In the genomic region with DNA sequence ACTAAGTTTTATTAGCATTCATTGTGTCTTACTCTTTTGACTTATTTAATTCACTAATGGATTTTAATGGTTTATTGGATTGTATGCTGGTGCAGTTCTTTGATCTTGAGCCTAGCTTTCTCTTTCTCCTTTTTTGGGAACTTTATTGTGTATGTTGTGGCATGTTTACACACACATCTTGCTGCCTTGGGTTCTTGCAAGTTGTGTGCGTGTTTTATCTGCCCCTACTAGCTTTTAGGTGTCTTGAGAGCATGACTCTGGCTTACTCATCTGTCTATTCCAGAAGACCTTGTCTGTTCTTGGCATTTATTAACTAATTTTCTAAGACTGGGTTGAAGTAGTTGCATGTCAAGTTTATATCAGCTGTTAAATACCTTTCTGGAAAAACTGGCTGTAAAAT, we compare ENCODE assay signal across 7 cellular contexts. TPM values are rescaled to one million over a fixed set of nuclear protein-coding genes. Genes with fewer than 3 reads are reported as not detected.
DNase-seq lines count a peak whose midpoint lies in the region; TF ChIP-seq lines count a peak whose summit lies in the region.

No MANE protein-coding gene starts in this region.

- H3K27me3 Mint-ChIP-seq in activated CD4-positive, alpha-beta memory T cell treated with anti-CD3 and anti-CD28 coated beads, Interleukin-2, amount 10 ng/mL, durations not matched to agents 7 days and 5 days, result no peaks in the 10 kb centered on the region

- no peak overlapping the region; the same call in 1 of the 2 replicates for H3K27ac ChIP-seq in HL-60 (replicated peaks)
- peak overlapping the region in 4 of 5 donors; percentile 95 to 99 (median 96) for H3K27ac ChIP-seq in stomach

- TF ChIP-seq CTCF in HL-60 (IDR thresholded peaks at IDR 0.05; ENCODE audit: insufficient read depth, low read length) (no peak), stomach (IDR thresholded peaks at IDR 0.05) (no peak)

- TF ChIP-seq POLR2A in stomach (IDR thresholded peaks at IDR 0.05), result no peak

- peaks cover 28 to 55% (median 43%) of the 10 kb centered on the region in 4 donors for H3K4me1 ChIP-seq in stomach

- no peaks in the 10 kb centered on the region for H3K27me3 ChIP-seq in HL-60 (ENCODE audit: insufficient read depth, poor library complexity, severe bottlenecking)
- no peaks in the 10 kb centered on the region for H3K27me3 ChIP-seq in stomach

- TF ChIP-seq EP300 in stomach (IDR thresholded peaks at IDR 0.05), result no peak

- H3K9me3 Mint-ChIP-seq in activated CD4-positive, alpha-beta memory T cell treated with anti-CD3 and anti-CD28 coated beads, Interleukin-2, amount 10 ng/mL, durations not matched to agents 7 days and 5 days, result no peaks in the 10 kb centered on the region

- H3K4me3 ChIP-seq in HL-60 (replicated peaks; ENCODE audit: insufficient read depth, low read length) (peak overlapping the region; percentile 87), iPS-11a (ENCODE audit: low read depth, low read length) (peak overlapping the region; percentile 87), stomach (peak overlapping the region; percentile 68 to 76 (median 76))

- POLR2A ChIA-PET in activated CD4-positive, alpha-beta memory T cell treated with anti-CD3 and anti-CD28 coated beads, Interleukin-2, amount 10 ng/mL, durations not matched to agents 7 days and 5 days (lab: Charles Lee), result interaction anchor here (0.7 to 2.0 kb wide), 4 partner anchors 11 to 151 kb away, joined by 3 to 8 read pairs (median 3); partner anchors contain the start of gene SRD5A3

- H3K36me3 ChIP-seq in stomach, result peaks cover under 1 to 22% (median 8%) of the 10 kb centered on the region in 4 donors

- peak overlapping the region; percentile 84 for H3K4me3 Mint-ChIP-seq in activated CD4-positive, alpha-beta memory T cell treated with anti-CD3 and anti-CD28 coated beads, Interleukin-2, amount 10 ng/mL, durations not matched to agents 7 days and 5 days

- H3K27ac Mint-ChIP-seq in activated CD4-positive, alpha-beta memory T cell treated with anti-CD3 and anti-CD28 coated beads, Interleukin-2, amount 10 ng/mL, durations not matched to agents 7 days and 5 days, result peak overlapping the region; percentile 2

- intact Hi-C loops in stomach (cut with DNase I; ENCODE audit: low total_unique reads), result loop anchor here (5.0 kb wide), 1 partner anchor 51 kb away; the partner anchor contains the start of gene SRD5A3

- peaks cover 40% of the 10 kb centered on the region for H3K36me3 Mint-ChIP-seq in activated CD4-positive, alpha-beta memory T cell treated with anti-CD3 and anti-CD28 coated beads, Interleukin-2, amount 10 ng/mL, durations not matched to agents 7 days and 5 days (ENCODE audit: low read depth)

- WGBS in stomach, 5 donors, result 7 to 28% (median 17%) methylated on average over 1 of the region's 1 CpG

- CTCF ChIA-PET in activated CD4-positive, alpha-beta memory T cell treated with anti-CD3 and anti-CD28 coated beads, Interleukin-2, amount 10 ng/mL, durations not matched to agents 7 days and 5 days (lab: Charles Lee), result interaction anchor here (0.7 to 2.0 kb wide), 5 partner anchors 11 to 1436 kb away, joined by 3 to 15 read pairs (median 4); partner anchors contain the start of gene SRD5A3

- no peaks in the 10 kb centered on the region for H3K9me3 ChIP-seq in stomach

- peaks cover 54% of the 10 kb centered on the region for H3K4me1 Mint-ChIP-seq in activated CD4-positive, alpha-beta memory T cell treated with anti-CD3 and anti-CD28 coated beads, Interleukin-2, amount 10 ng/mL, durations not matched to agents 7 days and 5 days

- no peak for DNase-seq in HL-60 (ENCODE audit: low read depth in 1 of 2, low spot score in 1 of 2)
- DNase-seq in activated CD4-positive, alpha-beta memory T cell treated with anti-CD3 and anti-CD28 coated beads, Interleukin-2, amount 10 ng/mL, durations not matched to agents 7 days and 5 days, result no peak
- no peak for DNase-seq in stomach
- DNase-seq in NCI-H1694 treated with DMSO at 0.1 percent for 48 hours (lab: John Stamatoyannopoulos, UW), result no peak
- no peak for DNase-seq in DMS53 treated with DMSO at 0.1 percent for 48 hours (lab: John Stamatoyannopoulos, UW; ENCODE audit: unreplicated experiment)
- DNase-seq in NOMO-1 treated with dmso at 0.1 percent for 144 hours (lab: John Stamatoyannopoulos, UW; ENCODE audit: unreplicated experiment), result no peak

RNA-seq across cellular contexts. Expression of gene TMEM165, which starts 2.7 kb away (rescaled TPM):
- 10 to 100 TPM; 68.2 to 70.1 TPM for total RNA-seq in activated CD4-positive, alpha-beta memory T cell treated with anti-CD3 and anti-CD28 coated beads, Interleukin-2, amount 10 ng/mL, durations not matched to agents 7 days and 5 days
- total RNA-seq in stomach, result 100 to 1,000 TPM in 4 of 5 donors, 10 to 100 TPM in 1; 21.6 to 365 (median 206) TPM
- polyA plus RNA-seq in stomach, result 10 to 100 TPM; 23.2 to 48.0 (median 27.8) TPM

RNA-seq across cellular contexts. Expression of gene SRD5A3, which starts 52.4 kb away (rescaled TPM):
- total RNA-seq in activated CD4-positive, alpha-beta memory T cell treated with anti-CD3 and anti-CD28 coated beads, Interleukin-2, amount 10 ng/mL, durations not matched to agents 7 days and 5 days, result 10 to 100 TPM; 11.8 to 12.0 TPM
- total RNA-seq in stomach, result 10 to 100 TPM in 1 of 5 donors, 1 to 10 TPM in 3, not detected in 1; 1.8 to 11.2 (median 9.3) TPM
- 10 to 100 TPM in 1 of 3 donors, 1 to 10 TPM in 2; 6.5 to 13.0 (median 8.1) TPM for polyA plus RNA-seq in stomach
